1 cellular context compared by ENCODE assay signal in genomic region chr10:50624866-50625491, GRCh38.
TF ChIP-seq lines count a peak whose summit lies in the region.

No MANE protein-coding gene starts in this region.

TF ChIP-seq in HepG2, 621 proteins besides CTCF, POLR2A, EP300 and RAD21 (continued from another document and continues in another):
- 0 out of 2 replicates have a peak, but pooled peaks have one; percentile 4 for TF ChIP-seq E2F5 (CRISPR knock-in tag; conservative IDR thresholded peaks at IDR 0.05)
- no peak; the same call in 1 of the 2 replicates for TF ChIP-seq KMT2A (CRISPR knock-in tag; IDR thresholded peaks at IDR 0.05)
- peak; percentile 35; the same call in 1 of the 2 replicates for TF ChIP-seq ZNF746 (CRISPR knock-in tag; IDR thresholded peaks at IDR 0.05)
- TF ChIP-seq TOPORS (CRISPR knock-in tag; IDR thresholded peaks at IDR 0.05): no peak
- TF ChIP-seq ZNF720 (CRISPR knock-in tag; IDR thresholded peaks at IDR 0.05): no peak
- peak; percentile 46 for TF ChIP-seq MEIS2 (CRISPR knock-in tag; IDR thresholded peaks at IDR 0.05)
- no peak for TF ChIP-seq RFXANK (CRISPR knock-in tag; IDR thresholded peaks at IDR 0.05)
- TF ChIP-seq GABPA (IDR thresholded peaks at IDR 0.05; ENCODE audit: low read depth, low read length): peak; percentile 58
- peak; percentile 84 for TF ChIP-seq GABPA (CRISPR knock-in tag; IDR thresholded peaks at IDR 0.05; ENCODE audit: low read depth)
- TF ChIP-seq NR2F1 (CRISPR knock-in tag; IDR thresholded peaks at IDR 0.05): no peak
- peak; percentile 94 for TF ChIP-seq POGK (CRISPR knock-in tag; conservative IDR thresholded peaks at IDR 0.05)
- TF ChIP-seq ZBTB42 (CRISPR knock-in tag; IDR thresholded peaks at IDR 0.05): no peak
- TF ChIP-seq ZBTB2 (CRISPR knock-in tag; IDR thresholded peaks at IDR 0.05; ENCODE audit: low read depth): 0 out of 2 replicates have a peak, but pooled peaks have one; percentile 54
- no peak for TF ChIP-seq CEBPZ (IDR thresholded peaks at IDR 0.05; ENCODE audit: low read length)
- peak; percentile 93 for TF ChIP-seq DMAP1 (CRISPR knock-in tag; IDR thresholded peaks at IDR 0.05)
- no peak for TF ChIP-seq HMG20A (CRISPR knock-in tag; IDR thresholded peaks at IDR 0.05; ENCODE audit: borderline replicate concordance)
- peak; percentile 47; the same call in 1 of the 2 replicates for TF ChIP-seq CSRNP1 (CRISPR knock-in tag; IDR thresholded peaks at IDR 0.05)
- no peak for TF ChIP-seq ZNF383 (CRISPR knock-in tag; IDR thresholded peaks at IDR 0.05; ENCODE audit: borderline replicate concordance)
- TF ChIP-seq MTA3 (CRISPR knock-in tag; IDR thresholded peaks at IDR 0.05): no peak
- peak; percentile 60; the same call in 1 of the 2 replicates for TF ChIP-seq KLF12 (CRISPR knock-in tag; IDR thresholded peaks at IDR 0.05; ENCODE audit: borderline replicate concordance)
- TF ChIP-seq ATF1 (CRISPR knock-in tag; IDR thresholded peaks at IDR 0.05): no peak
- TF ChIP-seq MBD4 (IDR thresholded peaks at IDR 0.05; ENCODE audit: borderline replicate concordance, low read length): no peak
- TF ChIP-seq ESRRA (CRISPR knock-in tag; IDR thresholded peaks at IDR 0.05; ENCODE audit: low read depth): no peak
- no peak for TF ChIP-seq ZNF343 (CRISPR knock-in tag; IDR thresholded peaks at IDR 0.05)
- TF ChIP-seq MYPOP (CRISPR knock-in tag; IDR thresholded peaks at IDR 0.05): peak; percentile 56; the same call in 1 of the 2 replicates
- TF ChIP-seq TP53 (CRISPR knock-in tag; conservative IDR thresholded peaks at IDR 0.05): peak; percentile 80
- no peak for TF ChIP-seq GLMP (CRISPR knock-in tag; IDR thresholded peaks at IDR 0.05; ENCODE audit: borderline replicate concordance)
- TF ChIP-seq TSC22D2 (CRISPR knock-in tag; IDR thresholded peaks at IDR 0.05; ENCODE audit: borderline replicate concordance): 0 out of 2 replicates have a peak, but pooled peaks have one; percentile 19
- TF ChIP-seq KDM4B (CRISPR knock-in tag; IDR thresholded peaks at IDR 0.05): peak; percentile 28; the same call in 1 of the 2 replicates
- TF ChIP-seq SOX5 (CRISPR knock-in tag; IDR thresholded peaks at IDR 0.05; ENCODE audit: borderline replicate concordance): no peak
- no peak; the same call in 1 of the 2 replicates for TF ChIP-seq ZFP82 (CRISPR knock-in tag; IDR thresholded peaks at IDR 0.05; ENCODE audit: borderline replicate concordance)
- peak; percentile 80 for TF ChIP-seq CREB3 (CRISPR knock-in tag; IDR thresholded peaks at IDR 0.05)
- 0 out of 2 replicates have a peak, but pooled peaks have one; percentile 44 for TF ChIP-seq SATB2 (CRISPR knock-in tag; IDR thresholded peaks at IDR 0.05)
- no peak for TF ChIP-seq IKZF1 (IDR thresholded peaks at IDR 0.05)
- TF ChIP-seq RARA (CRISPR knock-in tag; IDR thresholded peaks at IDR 0.05): no peak
- peak; percentile 92 for TF ChIP-seq YY1 (IDR thresholded peaks at IDR 0.05; ENCODE audit: insufficient read depth, insufficient replicate concordance, low read depth, low read length)
- peak; percentile 38; the same call in 1 of the 2 replicates for TF ChIP-seq YEATS2 (CRISPR knock-in tag; IDR thresholded peaks at IDR 0.05; ENCODE audit: borderline replicate concordance)
- TF ChIP-seq ZNF124 (CRISPR knock-in tag; IDR thresholded peaks at IDR 0.05): no peak; the same call in 1 of the 2 replicates
- no peak for TF ChIP-seq MZF1 (CRISPR knock-in tag; IDR thresholded peaks at IDR 0.05; ENCODE audit: borderline replicate concordance)
- no peak for TF ChIP-seq ZNF552 (CRISPR knock-in tag; IDR thresholded peaks at IDR 0.05; ENCODE audit: borderline replicate concordance)
- TF ChIP-seq ERF (CRISPR knock-in tag; IDR thresholded peaks at IDR 0.05): peak; percentile 30; the same call in 1 of the 2 replicates
- TF ChIP-seq ZNF883 (CRISPR knock-in tag; IDR thresholded peaks at IDR 0.05; ENCODE audit: not compliant biosample characterization): peak; percentile 19
- TF ChIP-seq KMT2B (CRISPR knock-in tag; IDR thresholded peaks at IDR 0.05): peak; percentile 33; the same call in 1 of the 2 replicates
- TF ChIP-seq RBM39 (IDR thresholded peaks at IDR 0.05; ENCODE audit: low read depth, low read length, poor library complexity, severe bottlenecking): peak; percentile 92
- peak; percentile 60; the same call in 1 of the 2 replicates for TF ChIP-seq ZNF256 (CRISPR knock-in tag; conservative IDR thresholded peaks at IDR 0.05)
- TF ChIP-seq ZNF275 (CRISPR knock-in tag; IDR thresholded peaks at IDR 0.05; ENCODE audit: borderline replicate concordance): peak; percentile 39; the same call in 1 of the 2 replicates
- no peak for TF ChIP-seq ZFAT (CRISPR knock-in tag; conservative IDR thresholded peaks at IDR 0.05)
- TF ChIP-seq E2F2 (CRISPR knock-in tag; IDR thresholded peaks at IDR 0.05; ENCODE audit: borderline replicate concordance): no peak
- TF ChIP-seq ARNT2 (CRISPR knock-in tag; IDR thresholded peaks at IDR 0.05; ENCODE audit: low read depth): peak; percentile 56; the same call in 1 of the 2 replicates
- TF ChIP-seq ZNF580 (CRISPR knock-in tag; IDR thresholded peaks at IDR 0.05; ENCODE audit: borderline replicate concordance, low read depth): peak; percentile 78; the same call in 1 of the 2 replicates
